Comparison of ENCODE assay signal across 10 cellular contexts in genomic region chr3:136919799-136920580, GRCh38. TPM values are rescaled to one million over a fixed set of nuclear protein-coding genes. Genes with fewer than 3 reads are reported as not detected.
DNase-seq lines count a peak whose midpoint lies in the region; ATAC-seq and TF ChIP-seq lines count a peak whose summit lies in the region.
"Had no signal": no experiment of that assay in that cellular context is flagged by ENCODE, and none has a peak within 500 bp of the region (broad histone marks: within the 10 kb centered on the region; RNA-seq: fewer than 3 reads in every experiment).

No MANE protein-coding gene starts in this region.

- CTCF ChIA-PET in activated CD8-positive, alpha-beta memory T cell treated with anti-CD3 and anti-CD28 coated beads, Interleukin-2, amount 10 ng/mL, durations not matched to agents 7 days and 5 days (lab: Charles Lee): interaction anchor here (1.2 kb wide), 3 partner anchors 58 to 167 kb away, joined by 3 to 12 read pairs (median 4); partner anchors contain the start of genes NCK1 and STAG1

- intact Hi-C loops in activated T-helper 1 cell treated with anti-CD3 and anti-CD28 coated beads, Interleukin-12 subunit alpha, Interleukin-12 subunit beta, Interleukin-2, Interleukin-4 antibody, amounts not matched to agents 30 ng/mL and 10 ng/mL and 1 ng/mL, durations not matched to agents 14 hours and 24 hours and 36 hours (cut with micrococcal nuclease): loop anchor here (1.0 to 5.0 kb wide), 5 partner anchors 12 to 723 kb away; partner anchors contain the start of genes MSL2, NCK1, SLC35G2 and STAG1
- intact Hi-C loops in natural killer cell (cut with micrococcal nuclease): loop anchor here (1.0 to 10.0 kb wide), 3 partner anchors 14 to 725 kb away; partner anchors contain the start of gene MSL2

- no peaks in the 10 kb centered on the region for H3K27me3 Mint-ChIP-seq in activated CD8-positive, alpha-beta memory T cell treated with anti-CD3 and anti-CD28 coated beads, Interleukin-2, amount 10 ng/mL, durations not matched to agents 7 days and 5 days
- H3K27me3 Mint-ChIP-seq in activated T-helper 1 cell treated with anti-CD3 and anti-CD28 coated beads, Interleukin-12 subunit alpha, Interleukin-12 subunit beta, Interleukin-2, Interleukin-4 antibody, amounts not matched to agents 30 ng/mL and 10 ng/mL and 1 ng/mL, durations not matched to agents 14 hours and 24 hours and 36 hours (ENCODE audit: insufficient read depth): no peaks in the 10 kb centered on the region
- H3K27me3 Mint-ChIP-seq in natural killer cell (ENCODE audit: low read depth in 2 of 2): no peaks in the 10 kb centered on the region
- H3K27me3 Mint-ChIP-seq in nephron progenitor cell (ENCODE audit: low read depth, poor library complexity): no peaks in the 10 kb centered on the region

- H3K9me3 Mint-ChIP-seq in activated CD8-positive, alpha-beta memory T cell treated with anti-CD3 and anti-CD28 coated beads, Interleukin-2, amount 10 ng/mL, durations not matched to agents 7 days and 5 days (ENCODE audit: low read depth): no peaks in the 10 kb centered on the region
- H3K9me3 Mint-ChIP-seq in activated T-helper 1 cell treated with anti-CD3 and anti-CD28 coated beads, Interleukin-12 subunit alpha, Interleukin-12 subunit beta, Interleukin-2, Interleukin-4 antibody, amounts not matched to agents 30 ng/mL and 10 ng/mL and 1 ng/mL, durations not matched to agents 14 hours and 24 hours and 36 hours: no peaks in the 10 kb centered on the region
- no peaks in the 10 kb centered on the region for H3K9me3 Mint-ChIP-seq in natural killer cell
- peaks cover 49% of the 10 kb centered on the region for H3K9me3 Mint-ChIP-seq in nephron progenitor cell

- H3K4me3 Mint-ChIP-seq in activated CD8-positive, alpha-beta memory T cell treated with anti-CD3 and anti-CD28 coated beads, Interleukin-2, amount 10 ng/mL, durations not matched to agents 7 days and 5 days: peak overlapping the region; percentile 50
- peak overlapping the region; percentile 35 for H3K4me3 Mint-ChIP-seq in activated T-helper 1 cell treated with anti-CD3 and anti-CD28 coated beads, Interleukin-12 subunit alpha, Interleukin-12 subunit beta, Interleukin-2, Interleukin-4 antibody, amounts not matched to agents 30 ng/mL and 10 ng/mL and 1 ng/mL, durations not matched to agents 14 hours and 24 hours and 36 hours
- H3K4me3 Mint-ChIP-seq in natural killer cell (peak overlapping the region; percentile 78), nephron progenitor cell (no peak overlapping the region)

- H3K4me1 Mint-ChIP-seq in activated CD8-positive, alpha-beta memory T cell treated with anti-CD3 and anti-CD28 coated beads, Interleukin-2, amount 10 ng/mL, durations not matched to agents 7 days and 5 days: peaks cover 67% of the 10 kb centered on the region
- H3K4me1 Mint-ChIP-seq in activated T-helper 1 cell treated with anti-CD3 and anti-CD28 coated beads, Interleukin-12 subunit alpha, Interleukin-12 subunit beta, Interleukin-2, Interleukin-4 antibody, amounts not matched to agents 30 ng/mL and 10 ng/mL and 1 ng/mL, durations not matched to agents 14 hours and 24 hours and 36 hours (ENCODE audit: low read depth): peaks cover 78% of the 10 kb centered on the region
- H3K4me1 Mint-ChIP-seq in natural killer cell (peaks cover 85 to 89% of the 10 kb centered on the region in 2 donors), nephron progenitor cell (peaks cover 29% of the 10 kb centered on the region)

- peak; percentile 80 for ATAC-seq in activated CD8-positive, alpha-beta memory T cell treated with anti-CD3 and anti-CD28 coated beads, Interleukin-2, amount 10 ng/mL, durations not matched to agents 7 days and 5 days
- ATAC-seq in HG02759 (IDR thresholded peaks at IDR 0.05; ENCODE audit: unreplicated experiment): peak; percentile 71
- peak; percentile 80 to 91 (median 90) for ATAC-seq in natural killer cell
- no peak for ATAC-seq in GM21526 (IDR thresholded peaks at IDR 0.05; ENCODE audit: low FRiP score, unreplicated experiment)

- peak overlapping the region; percentile 90 for H3K27ac Mint-ChIP-seq in activated CD8-positive, alpha-beta memory T cell treated with anti-CD3 and anti-CD28 coated beads, Interleukin-2, amount 10 ng/mL, durations not matched to agents 7 days and 5 days
- H3K27ac Mint-ChIP-seq in activated T-helper 1 cell treated with anti-CD3 and anti-CD28 coated beads, Interleukin-12 subunit alpha, Interleukin-12 subunit beta, Interleukin-2, Interleukin-4 antibody, amounts not matched to agents 30 ng/mL and 10 ng/mL and 1 ng/mL, durations not matched to agents 14 hours and 24 hours and 36 hours: peak overlapping the region; percentile 72
- peak overlapping the region; percentile 97 to 98 for H3K27ac Mint-ChIP-seq in natural killer cell
- no peak overlapping the region for H3K27ac Mint-ChIP-seq in nephron progenitor cell

- no peak for DNase-seq in activated CD8-positive, alpha-beta memory T cell treated with anti-CD3 and anti-CD28 coated beads, Interleukin-2, amount 10 ng/mL, durations not matched to agents 7 days and 5 days
- DNase-seq in activated CD8-positive, alpha-beta memory T cell treated with anti-CD3 and anti-CD28 coated beads, Interleukin-2, amount 50 U/mL, for 48 hours: no peak
- peak; percentile 33 for DNase-seq in activated T-helper 1 cell treated with anti-CD3 and anti-CD28 coated beads, Interleukin-12 subunit alpha, Interleukin-12 subunit beta, Interleukin-2, Interleukin-4 antibody, amounts not matched to agents 30 ng/mL and 10 ng/mL and 1 ng/mL, durations not matched to agents 14 hours and 24 hours and 36 hours (ENCODE audit: low spot score)
- no peak for DNase-seq in natural killer cell
- DNase-seq in nephron progenitor cell: no peak
- DNase-seq in SKM-1 (lab: John Stamatoyannopoulos, UW; ENCODE audit: unreplicated experiment): no peak
- DNase-seq: NCI-H146, tibial artery had no signal

- H3K36me3 Mint-ChIP-seq in activated CD8-positive, alpha-beta memory T cell treated with anti-CD3 and anti-CD28 coated beads, Interleukin-2, amount 10 ng/mL, durations not matched to agents 7 days and 5 days: peaks cover 28% of the 10 kb centered on the region
- H3K36me3 Mint-ChIP-seq in activated T-helper 1 cell treated with anti-CD3 and anti-CD28 coated beads, Interleukin-12 subunit alpha, Interleukin-12 subunit beta, Interleukin-2, Interleukin-4 antibody, amounts not matched to agents 30 ng/mL and 10 ng/mL and 1 ng/mL, durations not matched to agents 14 hours and 24 hours and 36 hours (ENCODE audit: low read depth): peaks cover 21% of the 10 kb centered on the region
- H3K36me3 Mint-ChIP-seq in natural killer cell (no peaks in the 10 kb centered on the region), nephron progenitor cell (ENCODE audit: low read depth) (peaks cover 67% of the 10 kb centered on the region)

- TF ChIP-seq CTCF in natural killer cell (IDR thresholded peaks at IDR 0.05) (no peak), nephron progenitor cell (IDR thresholded peaks at IDR 0.05) (no peak)

RNA-seq across cellular contexts. Expression of gene IL20RB, which starts 37.8 kb away (rescaled TPM):
- total RNA-seq in activated CD8-positive, alpha-beta memory T cell treated with anti-CD3 and anti-CD28 coated beads, Interleukin-2, amount 10 ng/mL, durations not matched to agents 7 days and 5 days: 1 to 10 TPM; 1.5 to 1.7 TPM
- total RNA-seq in activated T-helper 1 cell treated with anti-CD3 and anti-CD28 coated beads, Interleukin-12 subunit alpha, Interleukin-12 subunit beta, Interleukin-2, Interleukin-4 antibody, amounts not matched to agents 30 ng/mL and 10 ng/mL and 1 ng/mL, durations not matched to agents 14 hours and 24 hours and 36 hours: 1.5 and 1.9 TPM in 2 replicates
- 1 to 10 TPM; 1.9 to 3.6 (median 2.8) TPM for total RNA-seq in natural killer cell

RNA-seq across cellular contexts. Expression of gene NCK1, which starts 58.0 kb away (rescaled TPM):
- 10 to 100 TPM; 37.1 to 37.4 TPM for total RNA-seq in activated CD8-positive, alpha-beta memory T cell treated with anti-CD3 and anti-CD28 coated beads, Interleukin-2, amount 10 ng/mL, durations not matched to agents 7 days and 5 days
- 33.2 and 33.4 TPM in 2 replicates for total RNA-seq in activated T-helper 1 cell treated with anti-CD3 and anti-CD28 coated beads, Interleukin-12 subunit alpha, Interleukin-12 subunit beta, Interleukin-2, Interleukin-4 antibody, amounts not matched to agents 30 ng/mL and 10 ng/mL and 1 ng/mL, durations not matched to agents 14 hours and 24 hours and 36 hours
- total RNA-seq in natural killer cell: 10 to 100 TPM; 61.2 to 77.9 (median 69.5) TPM
